8 cellular contexts compared by ENCODE assay signal in the genomic region with DNA sequence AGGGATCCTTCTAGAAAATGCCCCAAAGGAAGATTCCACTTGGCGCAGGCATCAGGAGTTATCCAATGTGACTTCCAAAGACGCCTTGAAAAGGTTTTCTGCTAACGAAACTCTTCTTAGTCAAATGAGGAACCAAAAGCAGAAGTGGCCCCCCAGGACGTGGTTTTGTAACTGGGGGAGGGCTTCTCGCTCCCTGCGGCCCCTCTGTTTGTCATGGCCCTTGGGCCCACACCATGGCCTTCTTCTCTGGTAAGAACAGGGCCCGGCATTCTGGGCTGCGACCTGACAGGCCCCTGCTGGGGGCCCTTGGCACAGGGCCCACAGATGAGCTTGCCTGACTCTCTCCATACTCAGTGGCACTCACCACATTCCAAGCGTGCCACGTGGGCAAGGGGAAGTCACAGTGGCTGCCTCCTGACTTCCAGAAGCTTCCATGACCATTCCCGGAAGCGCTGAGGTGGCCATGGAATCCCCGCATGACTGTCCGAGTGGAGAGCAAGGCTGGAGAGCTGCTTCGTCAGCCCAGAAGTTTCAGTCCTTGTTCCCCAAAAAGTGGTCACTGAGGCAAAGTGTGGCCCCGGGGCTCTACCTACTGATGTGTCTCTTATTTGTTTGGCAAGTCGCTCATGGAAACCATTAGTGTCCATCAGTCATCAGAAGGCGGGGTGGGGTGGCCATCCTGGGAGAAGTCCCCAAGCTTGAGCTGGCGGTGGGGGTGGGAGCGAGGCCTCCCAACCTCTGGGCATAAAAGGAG. TPM values are rescaled to one million over a fixed set of nuclear protein-coding genes. Genes with fewer than 3 reads are reported as not detected.
DNase-seq lines count a peak whose midpoint lies in the region; ATAC-seq and TF ChIP-seq lines count a peak whose summit lies in the region.

No MANE protein-coding gene starts in this region.

- DNase-seq in ascending aorta (ENCODE audit: low spot score in 2 of 2): peak in 1 of 2 donors; percentile 79
- DNase-seq in lung (ENCODE audit: low spot score): peak; percentile 63
- DNase-seq in aorta: peak; percentile 75 to 89
- no peak for DNase-seq in NCI-H226
- DNase-seq in stimulated activated CD4-positive, alpha-beta T cell treated with anti-CD3 and anti-CD28 coated beads, Interleukin-2, amount 100 ng/mL, for 48 hours: no peak

- no peaks in the 10 kb centered on the region for H3K36me3 ChIP-seq in ES-I3 (ENCODE audit: insufficient read depth, low read length)
- H3K36me3 ChIP-seq in HUES64 (ENCODE audit: insufficient read depth, low read length): no peaks in the 10 kb centered on the region
- H3K36me3 ChIP-seq in ascending aorta: no peaks in the 10 kb centered on the region
- peaks cover 0 to 5% of the 10 kb centered on the region in 2 donors for H3K36me3 ChIP-seq in lung (ENCODE audit: control insufficient read depth in 2 of 2, insufficient read depth in 2 of 2, low read length in 2 of 2)
- no peaks in the 10 kb centered on the region for H3K36me3 ChIP-seq in aorta (ENCODE audit: control insufficient read depth in 1 of 2, insufficient read depth in 2 of 2, low read length in 1 of 2)

- H3K9ac ChIP-seq in ES-I3 (ENCODE audit: low read depth, low read length) (peak overlapping the region; percentile 80; the same call in 1 of the 2 replicates), HUES64 (ENCODE audit: low read depth, low read length) (no peak overlapping the region)

- TF ChIP-seq CTCF in ascending aorta (IDR thresholded peaks at IDR 0.05) (no peak), lung (IDR thresholded peaks at IDR 0.05; ENCODE audit: control extremely low read depth, extremely low read depth) (no peak)

- H3K4me3 ChIP-seq in HUES64 (ENCODE audit: low read length): peak overlapping the region; percentile 63; the same call in 1 of the 2 replicates
- peak overlapping the region; percentile 73 to 82 for H3K4me3 ChIP-seq in ascending aorta
- no peak overlapping the region for H3K4me3 ChIP-seq in lung
- H3K4me3 ChIP-seq in aorta (ENCODE audit: low read length in 2 of 2): no peak overlapping the region

- H3K4me1 ChIP-seq in ES-I3 (ENCODE audit: insufficient read depth, low read length) (peaks cover 8% of the 10 kb centered on the region; the same call in 1 of the 2 replicates), HUES64 (ENCODE audit: insufficient read depth, low read length) (peaks cover 6% of the 10 kb centered on the region; the same call in 1 of the 2 replicates), ascending aorta (peaks cover 16 to 38% of the 10 kb centered on the region in 2 donors), lung (ENCODE audit: control insufficient read depth in 2 of 2, insufficient read depth in 2 of 2, low read length in 2 of 2) (peaks cover 0 to 29% of the 10 kb centered on the region in 2 donors), aorta (ENCODE audit: control insufficient read depth in 1 of 2, insufficient read depth in 2 of 2, low read length in 2 of 2) (no peaks in the 10 kb centered on the region)

- H3K9me3 ChIP-seq in ES-I3 (ENCODE audit: control insufficient read depth, insufficient read depth, low read length): no peaks in the 10 kb centered on the region
- H3K9me3 ChIP-seq in HUES64 (ENCODE audit: insufficient read depth, low read depth, low read length): no peaks in the 10 kb centered on the region
- H3K9me3 ChIP-seq in ascending aorta: no peaks in the 10 kb centered on the region
- no peaks in the 10 kb centered on the region for H3K9me3 ChIP-seq in lung (ENCODE audit: control insufficient read depth in 2 of 2, insufficient read depth in 1 of 2, low read length in 1 of 2)
- H3K9me3 ChIP-seq in aorta (ENCODE audit: control insufficient read depth, low read length): no peaks in the 10 kb centered on the region

- H3K27me3 ChIP-seq in HUES64 (ENCODE audit: insufficient read depth, low read length): peaks cover 28% of the 10 kb centered on the region
- no peaks in the 10 kb centered on the region for H3K27me3 ChIP-seq in ascending aorta
- no peaks in the 10 kb centered on the region for H3K27me3 ChIP-seq in lung (ENCODE audit: control insufficient read depth, insufficient read depth)
- no peaks in the 10 kb centered on the region for H3K27me3 ChIP-seq in aorta (ENCODE audit: control insufficient read depth in 1 of 2, insufficient read depth in 2 of 2, low read length in 1 of 2)

- WGBS in HUES64: 86% methylated on average over 20 of the region's 20 CpGs
- WGBS in lung, 2 donors: 56 to 72% methylated on average over 20 of the region's 20 CpGs
- WGBS in aorta, 2 donors: 93 to 94% methylated on average over 20 of the region's 20 CpGs

- H3K27ac ChIP-seq in HUES64 (ENCODE audit: low read depth, low read length) (no peak overlapping the region), ascending aorta (peak overlapping the region; percentile 88), lung (ENCODE audit: low read depth in 1 of 2, low read length in 1 of 2) (peak overlapping the region in 1 of 2 donors; percentile 95), aorta (ENCODE audit: low read depth in 1 of 2, low read length in 2 of 2) (peak overlapping the region in 1 of 2 donors; percentile 55)

- intact Hi-C loops in ascending aorta (cut with DNase I) (loop anchor here (1.0 to 5.0 kb wide), 4 partner anchors 23 to 100 kb away; partner anchors contain the start of genes NELFCD and PRELID3B), aorta (cut with DNase I) (no loop called here)

- peak; percentile 25 for ATAC-seq in GM21381 (IDR thresholded peaks at IDR 0.05; ENCODE audit: unreplicated experiment)
- peak; percentile 15 for ATAC-seq in lung (ENCODE audit: insufficient read depth, low FRiP score)
- ATAC-seq in aorta (ENCODE audit: low FRiP score): no peak

RNA-seq across cellular contexts. Expression of gene CTSZ, which starts 0.9 kb away (rescaled TPM):
- 22.7 TPM for polyA plus RNA-seq in HUES64 (2013, experiment 1 of 2)
- polyA plus RNA-seq in HUES64 (2013, experiment 2 of 2): 25.9 TPM
- total RNA-seq in ascending aorta (342 TPM), lung (100 to 1,000 TPM; 105 to 393 TPM), aorta (100 to 1,000 TPM; 183 to 241 TPM)
- polyA plus RNA-seq in lung (100 to 1,000 TPM; 189 to 558 TPM), aorta (100 to 1,000 TPM; 299 to 350 TPM)

RNA-seq across cellular contexts. Expression of gene TUBB1, which starts 11.3 kb away (rescaled TPM):
- polyA plus RNA-seq in HUES64 (2013, experiment 1 of 2): not detected
- not detected for polyA plus RNA-seq in HUES64 (2013, experiment 2 of 2)
- total RNA-seq in ascending aorta (not detected), lung (1 to 10 TPM in 1 of 2 donors, under 1 TPM in 1; 0.64 to 6.6 TPM), aorta (1 to 10 TPM in 1 of 2 donors, under 1 TPM in 1; 0.15 to 2.1 TPM)
- polyA plus RNA-seq in lung (1 to 10 TPM in 1 of 2 donors, under 1 TPM in 1; 0.87 to 6.8 TPM), aorta (not detected)

RNA-seq across cellular contexts. Expression of gene ATP5F1E, which starts 24.2 kb away (rescaled TPM):
- 49.4 TPM for polyA plus RNA-seq in HUES64 (2013, experiment 1 of 2)
- 54.0 TPM for polyA plus RNA-seq in HUES64 (2013, experiment 2 of 2)
- 12.7 TPM for total RNA-seq in ascending aorta
- total RNA-seq in lung: 10 to 100 TPM; 18.4 to 74.3 TPM
- 10 to 100 TPM; 53.9 to 88.8 TPM for polyA plus RNA-seq in lung
- total RNA-seq in aorta: 10 to 100 TPM; 48.2 to 50.1 TPM
- 100 to 1,000 TPM in 1 of 2 donors, 10 to 100 TPM in 1; 51.5 to 110 TPM for polyA plus RNA-seq in aorta

RNA-seq across cellular contexts. Expression of gene NELFCD, which starts 26.9 kb away (rescaled TPM):
- 62.4 TPM for polyA plus RNA-seq in HUES64 (2013, experiment 1 of 2)
- polyA plus RNA-seq in HUES64 (2013, experiment 2 of 2): 67.1 TPM
- total RNA-seq in ascending aorta: 20.8 TPM
- total RNA-seq in lung: 10 to 100 TPM; 46.4 to 93.9 TPM
- 10 to 100 TPM; 31.5 to 38.3 TPM for polyA plus RNA-seq in lung
- total RNA-seq in aorta: 10 to 100 TPM; 40.5 to 50.1 TPM
- 10 to 100 TPM; 22.7 to 53.9 TPM for polyA plus RNA-seq in aorta

RNA-seq across cellular contexts. Expression of gene PRELID3B, which starts 34.7 kb away (rescaled TPM):
- 33.7 TPM for polyA plus RNA-seq in HUES64 (2013, experiment 1 of 2)
- 35.1 TPM for polyA plus RNA-seq in HUES64 (2013, experiment 2 of 2)
- 13.4 TPM for total RNA-seq in ascending aorta
- total RNA-seq in lung: 10 to 100 TPM; 48.7 to 61.1 TPM
- polyA plus RNA-seq in lung: 10 to 100 TPM; 19.9 to 33.7 TPM
- total RNA-seq in aorta: 10 to 100 TPM; 24.0 to 33.1 TPM
- polyA plus RNA-seq in aorta: 10 to 100 TPM; 19.5 to 44.2 TPM

Comparison
In these comparisons a context has a peak if more than half of its experiments do, and no peak if none do; other contexts are left out.
1. H3K4me3 ChIP-seq: peak in HUES64 (single experiment) and ascending aorta (2 of 2); none in lung (single experiment) and aorta (0 of 2).
2. DNase-seq: peak in lung (single experiment) and aorta (2 of 2); none in NCI-H226 (single experiment) and stimulated activated CD4-positive, alpha-beta T cell treated with anti-CD3 and anti-CD28 coated beads, Interleukin-2, amount 100 ng/mL, for 48 hours (0 of 2).